12 cellular contexts compared by ENCODE assay signal in the genomic region with DNA sequence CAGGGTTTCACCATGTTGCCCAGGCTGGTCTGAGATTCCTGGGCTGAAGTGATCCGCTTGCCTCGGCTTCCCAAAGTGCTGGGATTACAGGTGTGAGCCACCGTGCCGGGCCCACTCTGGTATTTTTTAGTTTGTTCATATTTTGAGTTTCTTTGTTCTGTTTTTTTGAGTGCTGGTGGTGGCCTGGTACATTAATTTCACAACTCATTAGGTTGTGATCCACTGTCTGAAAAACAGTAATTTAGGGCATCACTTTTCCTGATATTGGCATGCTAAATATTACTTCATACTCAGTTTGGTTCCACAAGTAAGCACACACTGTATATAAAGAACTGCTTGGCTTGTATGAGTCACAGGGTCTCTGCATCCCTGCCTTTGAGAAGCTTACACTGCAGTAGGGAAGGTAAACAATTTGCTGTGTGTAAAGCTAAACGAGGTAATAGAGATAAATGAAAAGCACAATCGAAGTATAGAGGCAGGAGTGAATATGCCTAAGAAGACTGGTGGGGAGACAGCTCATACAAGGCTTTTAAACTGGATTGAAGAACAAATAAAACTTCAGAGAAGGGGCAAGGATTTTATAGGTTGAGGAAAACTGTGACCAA. TPM values are rescaled to one million over a fixed set of nuclear protein-coding genes. Genes with fewer than 3 reads are reported as not detected.
DNase-seq lines count a peak whose midpoint lies in the region; ATAC-seq and TF ChIP-seq lines count a peak whose summit lies in the region.
"Had no signal": no experiment of that assay in that cellular context is flagged by ENCODE, and none has a peak within 500 bp of the region (broad histone marks: within the 10 kb centered on the region; RNA-seq: fewer than 3 reads in every experiment).

No MANE protein-coding gene starts in this region.

- H3K27ac ChIP-seq in Panc1 (ENCODE audit: low read length) (peak overlapping the region; percentile 77), psoas muscle (peak overlapping the region; percentile 75), Karpas-422 (ENCODE audit: low read length) (no peak overlapping the region)

- no peaks in the 10 kb centered on the region for H4K20me1 ChIP-seq in Karpas-422 (ENCODE audit: insufficient read depth, low read depth, low read length)

- H3K27ac Mint-ChIP-seq in Calu3 (ENCODE audit: unreplicated experiment) = peak overlapping the region; percentile 3
- H3K27ac Mint-ChIP-seq: activated CD4-positive, alpha-beta T cell treated with anti-CD3 and anti-CD28 coated beads, Interleukin-2, amount 10 ng/mL, durations not matched to agents 24 days and 14 days had no signal

- no peak overlapping the region for H2AFZ ChIP-seq in Karpas-422 (ENCODE audit: low read length)

- H3K9me3 ChIP-seq in Panc1 (ENCODE audit: control insufficient read depth, insufficient read depth, low read depth, low read length) = no peaks in the 10 kb centered on the region
- no peaks in the 10 kb centered on the region for H3K9me3 ChIP-seq in psoas muscle
- no peaks in the 10 kb centered on the region for H3K9me3 ChIP-seq in Karpas-422 (ENCODE audit: low read length)

- H3K79me2 ChIP-seq in Karpas-422 (ENCODE audit: low read length) = peaks cover 93% of the 10 kb centered on the region

- H3K27me3 ChIP-seq in Panc1 (ENCODE audit: control insufficient read depth, insufficient read depth, low read length) (no peaks in the 10 kb centered on the region), psoas muscle (ENCODE audit: insufficient read depth in 3 of 3, low read length in 2 of 3) (no peaks in the 10 kb centered on the region), Karpas-422 (ENCODE audit: low read length) (no peaks in the 10 kb centered on the region)

- CTCF ChIA-PET in Calu3 (lab: Charles Lee) (interaction anchor here (0.8 to 2.2 kb wide), 8 partner anchors 8 to 125 kb away, joined by 3 to 12 read pairs (median 4); a partner anchor contains a TSS), Panc1 (lab: Charles Lee) (no interaction called here)

- no peaks in the 10 kb centered on the region for H3K27me3 Mint-ChIP-seq in Calu3 (ENCODE audit: unreplicated experiment)
- H3K27me3 Mint-ChIP-seq: activated CD4-positive, alpha-beta T cell treated with anti-CD3 and anti-CD28 coated beads, Interleukin-2, amount 10 ng/mL, durations not matched to agents 24 days and 14 days had no signal

- 64 to 77% (median 71%) methylated on average over 6 of the region's 6 CpGs for WGBS in psoas muscle, 3 donors

- TF ChIP-seq CTCF in Calu3 (IDR thresholded peaks at IDR 0.05; ENCODE audit: unreplicated experiment) (no peak), Panc1 (IDR thresholded peaks at IDR 0.05) (no peak), psoas muscle (IDR thresholded peaks at IDR 0.05) (no peak)

- H3K9me2 ChIP-seq in Karpas-422 (replicated peaks; ENCODE audit: insufficient read depth, low read length) = no peaks in the 10 kb centered on the region

- H3K9me3 Mint-ChIP-seq in Calu3 (ENCODE audit: low read depth, unreplicated experiment) = no peaks in the 10 kb centered on the region
- H3K9me3 Mint-ChIP-seq: activated CD4-positive, alpha-beta T cell treated with anti-CD3 and anti-CD28 coated beads, Interleukin-2, amount 10 ng/mL, durations not matched to agents 24 days and 14 days had no signal

- POLR2A ChIA-PET in Panc1 (lab: Charles Lee) = interaction anchor here (0.6 to 1.0 kb wide), 3 partner anchors 14 to 277 kb away, joined by 3 to 4 read pairs (median 3); no protein-coding TSS in a partner anchor

- H3K4me3 Mint-ChIP-seq in Calu3 (ENCODE audit: low read depth, unreplicated experiment) = no peak overlapping the region
- H3K4me3 Mint-ChIP-seq: activated CD4-positive, alpha-beta T cell treated with anti-CD3 and anti-CD28 coated beads, Interleukin-2, amount 10 ng/mL, durations not matched to agents 24 days and 14 days had no signal

- ATAC-seq in Panc1 (peak; percentile 85), psoas muscle (peak; percentile 62 to 82 (median 78)), GM18861 (IDR thresholded peaks at IDR 0.05; ENCODE audit: unreplicated experiment) (no peak)

- H3K36me3 ChIP-seq in Panc1 (ENCODE audit: control insufficient read depth, insufficient read depth, low read length) (no peaks in the 10 kb centered on the region), psoas muscle (ENCODE audit: insufficient read depth in 1 of 2, low read depth in 1 of 2) (peaks cover 0 to 6% of the 10 kb centered on the region in 2 donors), Karpas-422 (ENCODE audit: insufficient read depth, low read length) (no peaks in the 10 kb centered on the region)

- no peak for DNase-seq in Calu3
- no peak for DNase-seq in Panc1 (ENCODE audit: low read depth, low spot score)
- peak; percentile 67 for DNase-seq in fibroblast of peridontal ligament (ENCODE audit: extremely low read depth)
- no peak for DNase-seq in psoas muscle
- DNase-seq in Karpas-422 = no peak
- no peak for DNase-seq in SK-N-DZ (ENCODE audit: low spot score)
- DNase-seq in stimulated activated CD4-positive, alpha-beta T cell treated with anti-CD3 and anti-CD28 coated beads, Interleukin-4, amount 100 ng/mL, for 4 hours = no peak
- DNase-seq: activated CD4-positive, alpha-beta T cell treated with anti-CD3 and anti-CD28 coated beads, Interleukin-2, amount 10 ng/mL, durations not matched to agents 24 days and 14 days; erythroblast; NCI-H1930; stimulated activated CD4-positive, alpha-beta T cell treated with anti-CD3 and anti-CD28 coated beads, Interleukin-15, amount 100 ng/mL, for 24 hours had no signal

- peaks cover 62% of the 10 kb centered on the region for H3K4me1 ChIP-seq in Panc1 (ENCODE audit: control insufficient read depth, insufficient read depth, low read length)
- peaks cover 39% of the 10 kb centered on the region for H3K4me1 ChIP-seq in psoas muscle
- peaks cover 31% of the 10 kb centered on the region for H3K4me1 ChIP-seq in Karpas-422 (ENCODE audit: low read length)

- no peak overlapping the region for H3K9ac ChIP-seq in Karpas-422 (ENCODE audit: low read length)

- in situ Hi-C loops in Panc1 (cut with HindIII; ENCODE audit: low pct_unique_long_range_greater_than_20kb, low sequenced_read_pairs) = no loop called here

- intact Hi-C loops in Calu3 (cut with micrococcal nuclease; ENCODE audit: unreplicated experiment) (loop anchor here (2.0 to 5.0 kb wide), 2 partner anchors 17 to 218 kb away; a partner anchor contains a TSS), Panc1 (cut with micrococcal nuclease; ENCODE audit: unreplicated experiment) (no loop called here), psoas muscle (cut with DNase I) (loop anchor here in 1 of 2 donors (10.0 kb wide), 1 partner anchor 45 kb away; no protein-coding TSS in a partner anchor)

- H3K4me3 ChIP-seq in Panc1 (ENCODE audit: low read depth in 2 of 2, low read length in 2 of 2) (no peak overlapping the region), psoas muscle (peak overlapping the region; percentile 45), Karpas-422 (ENCODE audit: low read length) (no peak overlapping the region)

- H3K4me1 Mint-ChIP-seq in Calu3 (ENCODE audit: low read depth, unreplicated experiment) = peaks cover 47% of the 10 kb centered on the region

- H3K4me2 ChIP-seq in Karpas-422 (ENCODE audit: low read depth, low read length, poor library complexity, severe bottlenecking) = no peak overlapping the region

- no peaks in the 10 kb centered on the region for H3K36me3 Mint-ChIP-seq in Calu3 (ENCODE audit: insufficient read depth, unreplicated experiment)

- no TSS peak for BruUV-seq in Calu3 (replicated peaks; lab: Mats Ljungman, UMichigan)
- BruUV-seq in Panc1 (replicated peaks; lab: Mats Ljungman, UMichigan) = TSS peak; percentile 21

RNA-seq across cellular contexts. Expression of a gene that starts 7.7 kb away (rescaled TPM):
- total RNA-seq in Calu3 (2022) = 52.4 and 57.1 TPM in 2 replicates
- total RNA-seq in Panc1 (2021; ENCODE audit: unreplicated experiment) = 58.4 TPM
- polyA plus RNA-seq in Panc1 (2012; ENCODE audit: insufficient read length) = 11.4 TPM
- 10 to 100 TPM; 39.8 to 47.2 (median 43.3) TPM for total RNA-seq in psoas muscle
- 10 to 100 TPM; 10.7 to 41.0 (median 11.2) TPM for polyA plus RNA-seq in psoas muscle
- total RNA-seq in Karpas-422 (2014; rRNA removed; shearing (Covaris generic); ENCODE audit: low replicate concordance) = 28.3 and 40.4 TPM in 2 replicates
- 27.0 and 33.4 TPM in 2 replicates for polyA plus RNA-seq in SK-N-DZ (2014; cell fraction: cytosol; rRNA removed)
- 17.8 and 27.0 TPM in 2 replicates for polyA plus RNA-seq in SK-N-DZ (2014; cell fraction: nucleus; rRNA removed)
